Comparison of ENCODE assay signal across 25 cellular contexts in the genomic region with DNA sequence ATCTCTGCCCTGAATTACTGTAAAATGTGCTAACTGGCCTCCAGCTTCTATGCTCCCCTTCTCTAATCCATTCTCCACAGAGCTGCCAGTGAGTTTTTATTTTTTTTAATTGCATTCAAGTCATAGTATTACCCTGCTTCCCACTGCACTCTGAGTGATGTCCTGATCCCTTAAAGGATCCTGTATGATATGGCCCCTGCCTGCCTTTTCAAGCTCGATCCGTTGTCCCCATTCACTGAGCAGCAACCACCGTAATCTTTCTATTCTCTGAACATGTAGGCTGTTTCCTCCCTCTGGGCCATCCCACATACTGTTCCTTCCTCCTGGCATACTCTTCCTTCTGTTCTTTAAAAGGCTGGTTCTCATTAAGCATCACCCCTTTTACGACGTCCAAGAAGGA. TPM values are rescaled to one million over a fixed set of nuclear protein-coding genes. Genes with fewer than 3 reads are reported as not detected.
DNase-seq lines count a peak whose midpoint lies in the region; ATAC-seq, FAIRE-seq and TF ChIP-seq lines count a peak whose summit lies in the region.
"Had no signal": no experiment of that assay in that cellular context is flagged by ENCODE, and none has a peak within 500 bp of the region (broad histone marks: within the 10 kb centered on the region; RNA-seq: fewer than 3 reads in every experiment).

No MANE protein-coding gene starts in this region.

- DNase-seq in Calu3 = no peak
- no peak for DNase-seq in PC-9
- no peak for DNase-seq in trophoblast cell
- DNase-seq in HTR-8/SVneo (ENCODE audit: insufficient read length, low spot score) = no peak
- DNase-seq in GM10248 (ENCODE audit: extremely low spot score) = no peak
- DNase-seq: 8988T; ACHN; BE2C; C1 segment of cervical spinal cord; CD4-positive, alpha-beta memory T cell; CD4-positive, CD25-positive, alpha-beta regulatory T cell; CD8-positive, alpha-beta memory T cell; COR-L47; DMS79 treated with DMSO at 0.1 percent for 48 hours; GF-D8 had no signal

- no peak overlapping the region for H2AK5ac ChIP-seq in trophoblast cell (ENCODE audit: low read length)

- peaks cover 99% of the 10 kb centered on the region for H4K20me1 ChIP-seq in PC-9 (ENCODE audit: insufficient read depth)

- H3K4me1 ChIP-seq in HEK293 (ENCODE audit: control insufficient read depth, insufficient read depth, low read length) (peaks cover 12% of the 10 kb centered on the region), PC-9 (replicated peaks; ENCODE audit: insufficient read depth) (peaks cover 98% of the 10 kb centered on the region), trophoblast cell (ENCODE audit: control insufficient read depth in 1 of 2, insufficient read depth in 2 of 2, low read length in 2 of 2) (peaks cover 18 to 25% of the 10 kb centered on the region in 2 experiments)

- H3K9me2 ChIP-seq in PC-9 (ENCODE audit: insufficient read depth) = no peaks in the 10 kb centered on the region

- H3K4me1 Mint-ChIP-seq in Calu3 (ENCODE audit: low read depth, unreplicated experiment) = peaks cover 84% of the 10 kb centered on the region
- H3K4me1 Mint-ChIP-seq: CD14-positive monocyte; CD4-positive, alpha-beta memory T cell; CD4-positive, CD25-positive, alpha-beta regulatory T cell; CD8-positive, alpha-beta memory T cell had no signal

- ATAC-seq in GM21515 (IDR thresholded peaks at IDR 0.05; ENCODE audit: unreplicated experiment) = no peak
- ATAC-seq: GM12878 had no signal

- H3K27ac ChIP-seq in HEK293 (ENCODE audit: extremely low read depth, low read depth, low read length) = no peak overlapping the region
- H3K27ac ChIP-seq in PC-9 = 0 out of 2 replicates have a peak overlapping the region, but pooled peaks have one; percentile 1
- H3K27ac ChIP-seq in trophoblast cell (ENCODE audit: low read depth, low read length) = no peak overlapping the region
- H3K27ac ChIP-seq: BLaER1 had no signal

- no peak overlapping the region for H2BK120ac ChIP-seq in trophoblast cell (ENCODE audit: insufficient read depth, low read length, poor library complexity)

- H3K18ac ChIP-seq in trophoblast cell (ENCODE audit: low read length) = no peak overlapping the region

- H4K8ac ChIP-seq in trophoblast cell (ENCODE audit: low read depth, low read length) = no peak overlapping the region

- intact Hi-C loops in Calu3 (cut with micrococcal nuclease; ENCODE audit: unreplicated experiment) (loop anchor here (5.0 kb wide), 2 partner anchors 53 to 113 kb away; no protein-coding TSS in a partner anchor), PC-9 (cut with micrococcal nuclease; ENCODE audit: unreplicated experiment) (loop anchor here (10.0 kb wide), 1 partner anchor 886 kb away; no protein-coding TSS in a partner anchor)

- FAIRE-seq in HTR-8/SVneo (lab: Jason Lieb, UNC) = no peak
- FAIRE-seq: A204.1, D721Med, G401.6, GM12878, GM12892, GM18507 had no signal

- no peak for TF ChIP-seq CTCF in Calu3 (IDR thresholded peaks at IDR 0.05; ENCODE audit: unreplicated experiment)
- no peak for TF ChIP-seq CTCF in HEK293 (tag by site-specific recombination; IDR thresholded peaks at IDR 0.05)
- TF ChIP-seq CTCF in PC-9 (conservative IDR thresholded peaks at IDR 0.05) = no peak
- no peak for TF ChIP-seq CTCF in GM10248 (IDR thresholded peaks at IDR 0.05; ENCODE audit: control extremely low read depth, extremely low read depth, low read depth, missing control alignments)

- peak overlapping the region; percentile 53 for H3K4ac ChIP-seq in trophoblast cell (ENCODE audit: low read depth, low read length)

- no peak overlapping the region for H4K12ac ChIP-seq in trophoblast cell (ENCODE audit: low read depth, low read length)

- H2AFZ ChIP-seq in PC-9 (no peak overlapping the region), trophoblast cell (ENCODE audit: insufficient read depth, low read length, poor library complexity) (no peak overlapping the region)

- H3K79me2 ChIP-seq in PC-9 (ENCODE audit: low read depth) (peaks cover 100% of the 10 kb centered on the region), trophoblast cell (ENCODE audit: control insufficient read depth, insufficient read depth, low read length, poor library complexity) (peaks cover 41% of the 10 kb centered on the region)

- H2BK12ac ChIP-seq in trophoblast cell (ENCODE audit: low read length) = no peak overlapping the region

- peak overlapping the region; percentile 98 for H3K4me3 Mint-ChIP-seq in Calu3 (ENCODE audit: low read depth, unreplicated experiment)
- H3K4me3 Mint-ChIP-seq: CD14-positive monocyte; CD4-positive, alpha-beta memory T cell; CD4-positive, CD25-positive, alpha-beta regulatory T cell; CD8-positive, alpha-beta memory T cell had no signal

- H2BK5ac ChIP-seq in trophoblast cell (ENCODE audit: low read depth, low read length, poor library complexity) = no peak overlapping the region

- no peak overlapping the region for H3K23ac ChIP-seq in trophoblast cell (ENCODE audit: low read length)

- H3K9me3 ChIP-seq in HEK293 (ENCODE audit: control insufficient read depth, insufficient read depth, low read depth, low read length) (no peaks in the 10 kb centered on the region), PC-9 (ENCODE audit: insufficient read depth, low read depth) (0 out of 2 replicates have a peak, but pooled peaks cover 3% of the 10 kb centered on the region), trophoblast cell (ENCODE audit: insufficient read depth, low read depth, low read length) (no peaks in the 10 kb centered on the region)
- H3K9me3 ChIP-seq: BE2C had no signal

- H3K9me3 Mint-ChIP-seq in Calu3 (ENCODE audit: low read depth, unreplicated experiment) = no peaks in the 10 kb centered on the region
- H3K9me3 Mint-ChIP-seq: CD4-positive, alpha-beta memory T cell had no signal

- H4K91ac ChIP-seq in trophoblast cell (ENCODE audit: low read depth, low read length) = no peak overlapping the region

- no peaks in the 10 kb centered on the region for H3K27me3 Mint-ChIP-seq in Calu3 (ENCODE audit: unreplicated experiment)

- peak overlapping the region; percentile 100 for H3K4me2 ChIP-seq in PC-9
- no peak overlapping the region for H3K4me2 ChIP-seq in trophoblast cell (ENCODE audit: low read length)
- H3K4me2 ChIP-seq: BLaER1 had no signal

- no peak overlapping the region for H3K9ac ChIP-seq in trophoblast cell (ENCODE audit: low read length)
- H3K9ac ChIP-seq: BLaER1 had no signal

- peak overlapping the region; percentile 27 for H3K27ac Mint-ChIP-seq in Calu3 (ENCODE audit: unreplicated experiment)
- H3K27ac Mint-ChIP-seq: CD4-positive, CD25-positive, alpha-beta regulatory T cell; CD8-positive, alpha-beta memory T cell had no signal

- no peaks in the 10 kb centered on the region for H3K79me1 ChIP-seq in trophoblast cell (ENCODE audit: low read length)

- H3K4me3 ChIP-seq in HEK293 (ENCODE audit: low read depth, low read length) = no peak overlapping the region
- no peak overlapping the region for H3K4me3 ChIP-seq in PC-9
- no peak overlapping the region for H3K4me3 ChIP-seq in trophoblast cell (ENCODE audit: low read depth, low read length)
- H3K4me3 ChIP-seq: BLaER1, GM12878 had no signal

- WGBS in trophoblast cell (ENCODE audit: extremely low coverage, insufficient coverage, insufficient read length) = no CpG with 5 or more reads among the region's 5 CpGs

- CTCF ChIA-PET in Calu3 (lab: Charles Lee) (interaction anchor here (1.3 to 1.5 kb wide), 2 partner anchors 58 to 206 kb away, joined by 3 read pairs; no protein-coding TSS in a partner anchor), HEK293 (lab: Yijun Ruan, JAX) (interaction anchor here (0.6 to 16.8 kb wide), 2 partner anchors 204 to 431 kb away, joined by 3 to 230 read pairs; no protein-coding TSS in a partner anchor), PC-9 (lab: Charles Lee) (no interaction called here), GM10248 (lab: Yijun Ruan, JAX) (interaction anchor here (1.1 to 1.5 kb wide), 2 partner anchors 9 to 203 kb away, joined by 3 to 4 read pairs; a partner anchor contains a TSS)

- H3K36me3 Mint-ChIP-seq in Calu3 (ENCODE audit: insufficient read depth, unreplicated experiment) = peaks cover 53% of the 10 kb centered on the region
- H3K36me3 Mint-ChIP-seq: CD14-positive monocyte; CD4-positive, alpha-beta memory T cell; CD4-positive, CD25-positive, alpha-beta regulatory T cell; CD8-positive, alpha-beta memory T cell had no signal

- H3K27me3 ChIP-seq in PC-9 (ENCODE audit: insufficient read depth, low read depth) (no peaks in the 10 kb centered on the region), trophoblast cell (ENCODE audit: insufficient read depth, low read length) (no peaks in the 10 kb centered on the region)
- H3K27me3 ChIP-seq: BE2C, BLaER1 had no signal

- peaks cover 73% of the 10 kb centered on the region for H3F3A ChIP-seq in PC-9 (ENCODE audit: insufficient read depth, low read depth)

- no peak overlapping the region for H3K14ac ChIP-seq in trophoblast cell (ENCODE audit: low read length)

- H3K36me3 ChIP-seq in HEK293 (ENCODE audit: control insufficient read depth in 2 of 2, insufficient read depth in 1 of 2, low read length in 2 of 2) (no peaks in the 10 kb centered on the region), PC-9 (ENCODE audit: low read depth) (peaks cover 43% of the 10 kb centered on the region), trophoblast cell (ENCODE audit: control insufficient read depth in 1 of 2, insufficient read depth in 2 of 2, low read length in 2 of 2) (peaks cover 0 to 8% of the 10 kb centered on the region in 2 experiments)
- H3K36me3 ChIP-seq: BE2C had no signal

- POLR2A ChIA-PET in HEK293 (lab: Yijun Ruan, JAX) = no interaction called here
- POLR2A ChIA-PET in PC-9 (lab: Charles Lee; ENCODE audit: unreplicated experiment) = interaction anchor here (0.5 kb wide), 1 partner anchor 103 kb away, joined by 10 read pairs; no protein-coding TSS in a partner anchor
- POLR2A ChIA-PET in GM10248 (lab: Yijun Ruan, JAX) = no interaction called here

- BruUV-seq in Calu3 (replicated peaks; lab: Mats Ljungman, UMichigan) = no TSS peak
- no TSS peak for BruUV-seq in PC-9 (replicated peaks; lab: Mats Ljungman, UMichigan)

TF ChIP-seq in HEK293, 187 proteins besides CTCF, POLR2A, EP300 and RAD21 (continues in another document):
- TF ChIP-seq HOXC10 (CRISPR knock-in tag; IDR thresholded peaks at IDR 0.05) = no peak
- TF ChIP-seq, protein P1, sequence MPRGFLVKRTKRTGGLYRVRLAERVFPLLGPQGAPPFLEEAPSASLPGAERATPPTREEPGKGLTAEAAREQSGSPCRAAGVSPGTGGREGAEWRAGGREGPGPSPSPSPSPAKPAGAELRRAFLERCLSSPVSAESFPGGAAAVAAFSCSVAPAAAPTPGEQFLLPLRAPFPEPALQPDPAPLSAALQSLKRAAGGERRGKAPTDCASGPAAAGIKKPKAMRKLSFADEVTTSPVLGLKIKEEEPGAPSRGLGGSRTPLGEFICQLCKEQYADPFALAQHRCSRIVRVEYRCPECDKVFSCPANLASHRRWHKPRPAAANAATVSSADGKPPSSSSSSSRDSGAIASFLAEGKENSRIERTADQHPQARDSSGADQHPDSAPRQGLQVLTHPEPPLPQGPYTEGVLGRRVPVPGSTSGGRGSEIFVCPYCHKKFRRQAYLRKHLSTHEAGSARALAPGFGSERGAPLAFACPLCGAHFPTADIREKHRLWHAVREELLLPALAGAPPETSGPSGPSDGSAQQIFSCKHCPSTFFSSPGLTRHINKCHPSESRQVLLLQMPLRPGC (tag by site-specific recombination; IDR thresholded peaks at IDR 0.05) = no peak
- no peak for TF ChIP-seq ZNF223 (tag by site-specific recombination; IDR thresholded peaks at IDR 0.05)

RNA-seq across cellular contexts. Expression of a gene that starts 9.3 kb away (rescaled TPM):
- 255 and 282 TPM in 2 replicates for total RNA-seq in Calu3 (2022)
- total RNA-seq in PC-9 (2021) = 172 and 219 TPM in 2 replicates
- polyA plus RNA-seq in trophoblast cell (2013) = 243 and 254 TPM in 2 replicates
- polyA plus RNA-seq: CD4-positive, alpha-beta memory T cell; CD4-positive, CD25-positive, alpha-beta regulatory T cell had no signal
